In genomic region chr3:150635076-150635475, GRCh38 we compare ENCODE assay signal across 9 cellular contexts. TPM values are rescaled to one million over a fixed set of nuclear protein-coding genes. Genes with fewer than 3 reads are reported as not detected.
DNase-seq lines count a peak whose midpoint lies in the region; ATAC-seq, FAIRE-seq and TF ChIP-seq lines count a peak whose summit lies in the region.
"Had no signal": no experiment of that assay in that cellular context is flagged by ENCODE, and none has a peak within 500 bp of the region (broad histone marks: within the 10 kb centered on the region; RNA-seq: fewer than 3 reads in every experiment).

No MANE protein-coding gene starts in this region.

- H2AK5ac ChIP-seq in IMR-90 (ENCODE audit: low read depth, low read length), result no peak overlapping the region

- peaks cover 7 to 8% of the 10 kb centered on the region in 2 donors for H3K36me3 Mint-ChIP-seq in CD4-positive, alpha-beta memory T cell
- H3K36me3 Mint-ChIP-seq in astrocyte (ENCODE audit: low read depth, unreplicated experiment), result peaks cover 3% of the 10 kb centered on the region
- H3K36me3 Mint-ChIP-seq in naive thymus-derived CD4-positive, alpha-beta T cell, result peaks cover 0 to 9% (median 4%) of the 10 kb centered on the region in 5 donors

- no peak for TF ChIP-seq RAD21 in IMR-90 (IDR thresholded peaks at IDR 0.05; ENCODE audit: low read length)

- no peak for DNase-seq in CD4-positive, alpha-beta memory T cell
- DNase-seq in IMR-90 (no peak), astrocyte (ENCODE audit: low read depth) (no peak), hypothalamus (lab: John Stamatoyannopoulos, UW) (no peak), SIG-M5 (lab: John Stamatoyannopoulos, UW) (no peak)
- no peak for DNase-seq in naive thymus-derived CD4-positive, alpha-beta T cell

- peaks cover 22 to 41% (median 28%) of the 10 kb centered on the region in 4 donors for H3K4me1 Mint-ChIP-seq in CD4-positive, alpha-beta memory T cell
- peaks cover 9% of the 10 kb centered on the region for H3K4me1 Mint-ChIP-seq in astrocyte (ENCODE audit: low read depth, unreplicated experiment)
- peaks cover 10 to 34% (median 27%) of the 10 kb centered on the region in 7 donors for H3K4me1 Mint-ChIP-seq in naive thymus-derived CD4-positive, alpha-beta T cell

- no peaks in the 10 kb centered on the region for H3K79me2 ChIP-seq in astrocyte (ENCODE audit: insufficient read depth, low read length)

- no peak overlapping the region for H2AK9ac ChIP-seq in IMR-90 (replicated peaks; ENCODE audit: low read depth, low read length, poor library complexity)

- H3K4me3 Mint-ChIP-seq in CD4-positive, alpha-beta memory T cell, result peak overlapping the region in 7 of 8 donors; percentile 26 to 79 (median 63)
- no peak overlapping the region for H3K4me3 Mint-ChIP-seq in astrocyte (ENCODE audit: unreplicated experiment)
- H3K4me3 Mint-ChIP-seq in naive thymus-derived CD4-positive, alpha-beta T cell, result peak overlapping the region in 7 of 10 donors; percentile 6 to 64 (median 37)

- no peak overlapping the region for H2BK120ac ChIP-seq in IMR-90 (ENCODE audit: low read depth, low read length)

- H3K56ac ChIP-seq in IMR-90 (ENCODE audit: extremely low read depth, insufficient read depth, low read length), result no peak overlapping the region

- H3K27ac ChIP-seq in CD4-positive, alpha-beta memory T cell (ENCODE audit: low read depth, low read length), result no peak overlapping the region
- H3K27ac ChIP-seq in IMR-90 (ENCODE audit: insufficient read depth, low read length), result no peak overlapping the region; the same call in 1 of the 2 replicates
- H3K27ac ChIP-seq in astrocyte (ENCODE audit: low read depth, low read length), result no peak overlapping the region
- H3K27ac ChIP-seq in naive thymus-derived CD4-positive, alpha-beta T cell (ENCODE audit: low read depth, low read length), result no peak overlapping the region

- H3K9ac ChIP-seq in IMR-90 (ENCODE audit: low read depth, low read length) (no peak overlapping the region), astrocyte (ENCODE audit: low read length) (no peak overlapping the region)

- no peak overlapping the region for H2BK15ac ChIP-seq in IMR-90 (ENCODE audit: low read depth, low read length)

- peaks cover 17% of the 10 kb centered on the region for H3K4me1 ChIP-seq in CD4-positive, alpha-beta memory T cell (ENCODE audit: insufficient read depth, low read length)
- H3K4me1 ChIP-seq in IMR-90 (ENCODE audit: control insufficient read depth, insufficient read depth, low read length) (peaks cover 2% of the 10 kb centered on the region; the same call in 1 of the 2 replicates), astrocyte (ENCODE audit: insufficient read depth, low read length) (peaks cover 4% of the 10 kb centered on the region)
- peaks cover 12 to 13% of the 10 kb centered on the region in 2 donors for H3K4me1 ChIP-seq in naive thymus-derived CD4-positive, alpha-beta T cell (ENCODE audit: control insufficient read depth in 2 of 2, insufficient read depth in 2 of 2, low read length in 2 of 2)

- H3K14ac ChIP-seq in IMR-90 (replicated peaks; ENCODE audit: low read depth, low read length), result no peak overlapping the region; the same call in 1 of the 2 replicates

- FAIRE-seq in astrocyte (lab: Jason Lieb, UNC), result no peak

- peaks cover 7% of the 10 kb centered on the region for H3K36me3 ChIP-seq in CD4-positive, alpha-beta memory T cell (ENCODE audit: insufficient read depth, low read length)
- H3K36me3 ChIP-seq in IMR-90 (ENCODE audit: control insufficient read depth, insufficient read depth, low read length) (peaks cover 5% of the 10 kb centered on the region), astrocyte (ENCODE audit: insufficient read depth, low read length) (no peaks in the 10 kb centered on the region)
- H3K36me3 ChIP-seq in naive thymus-derived CD4-positive, alpha-beta T cell (ENCODE audit: control insufficient read depth in 2 of 3, insufficient read depth in 3 of 3, low read length in 3 of 3), result no peaks in the 10 kb centered on the region
- H3K36me3 ChIP-seq: HAP-1 had no signal

- ATAC-seq in IMR-90 (ENCODE audit: low read depth), result peak; percentile 44
- peak; percentile 28 for ATAC-seq in naive thymus-derived CD4-positive, alpha-beta T cell
- ATAC-seq in HG02623 (IDR thresholded peaks at IDR 0.05; ENCODE audit: unreplicated experiment), result no peak
- ATAC-seq: Panc1 had no signal

- H3K4me3 ChIP-seq in CD4-positive, alpha-beta memory T cell (ENCODE audit: low read length in 2 of 2), result no peak overlapping the region
- H3K4me3 ChIP-seq in IMR-90 (ENCODE audit: insufficient read depth, low read depth, low read length) (no peak overlapping the region), astrocyte (ENCODE audit: insufficient read depth, low read depth, low read length) (no peak overlapping the region)
- no peak overlapping the region for H3K4me3 ChIP-seq in naive thymus-derived CD4-positive, alpha-beta T cell (ENCODE audit: low read length)
- H3K4me3 ChIP-seq: HAP-1 had no signal

- in situ Hi-C loops in IMR-90 (cut with MboI; ENCODE audit: low sequenced_read_pairs), result no loop called here

- H3K27me3 Mint-ChIP-seq in CD4-positive, alpha-beta memory T cell, result no peaks in the 10 kb centered on the region
- H3K27me3 Mint-ChIP-seq in astrocyte (ENCODE audit: low read depth, unreplicated experiment), result no peaks in the 10 kb centered on the region
- H3K27me3 Mint-ChIP-seq in naive thymus-derived CD4-positive, alpha-beta T cell, result no peaks in the 10 kb centered on the region

- H3K9me3 ChIP-seq in CD4-positive, alpha-beta memory T cell (ENCODE audit: control insufficient read depth in 1 of 2, low read length in 2 of 2), result no peaks in the 10 kb centered on the region
- H3K9me3 ChIP-seq in IMR-90 (ENCODE audit: control insufficient read depth, insufficient read depth, low read length), result no peaks in the 10 kb centered on the region
- no peaks in the 10 kb centered on the region for H3K9me3 ChIP-seq in astrocyte (ENCODE audit: insufficient read depth, low read depth, low read length)
- no peaks in the 10 kb centered on the region for H3K9me3 ChIP-seq in naive thymus-derived CD4-positive, alpha-beta T cell (ENCODE audit: control insufficient read depth in 2 of 3, low read length in 3 of 3)
- H3K9me3 ChIP-seq: HAP-1 had no signal

- intact Hi-C loops in CD4-positive, alpha-beta memory T cell (cut with micrococcal nuclease), result loop anchor here (5.0 to 10.0 kb wide), 2 partner anchors 33 to 70 kb away; partner anchors contain the start of genes ERICH6 and SELENOT
- intact Hi-C loops in IMR-90 (cut with micrococcal nuclease), result no loop called here
- intact Hi-C loops in naive thymus-derived CD4-positive, alpha-beta T cell (cut with micrococcal nuclease), result loop anchor here in 1 of 2 donors (5.0 to 10.0 kb wide), 2 partner anchors 33 to 230 kb away; partner anchors contain the start of gene SELENOT

- H3K27ac Mint-ChIP-seq in CD4-positive, alpha-beta memory T cell, result peak overlapping the region; percentile 42 to 85 (median 75)
- H3K27ac Mint-ChIP-seq in astrocyte (ENCODE audit: unreplicated experiment), result peak overlapping the region; percentile 64
- H3K27ac Mint-ChIP-seq in naive thymus-derived CD4-positive, alpha-beta T cell, result peak overlapping the region in 8 of 9 donors; percentile 12 to 79 (median 36)

- TF ChIP-seq POLR2A in IMR-90 (IDR thresholded peaks at IDR 0.05; ENCODE audit: low read depth, low read length), result no peak

- dilution Hi-C loops in IMR-90 (cut with HindIII; ENCODE audit: low sequenced_read_pairs, unreplicated experiment), result no loop called here

- no peak overlapping the region for H4K8ac ChIP-seq in IMR-90 (ENCODE audit: low read depth in 2 of 2, low read length in 2 of 2)

- no peak overlapping the region for H2BK5ac ChIP-seq in IMR-90 (ENCODE audit: low read depth, low read length, poor library complexity, severe bottlenecking)

- H3K23ac ChIP-seq in IMR-90 (ENCODE audit: low read depth, low read length), result no peak overlapping the region

- CTCF ChIA-PET in CD4-positive, alpha-beta memory T cell (lab: Charles Lee; ENCODE audit: partially characterized antibody), result interaction anchor here (0.7 to 1.2 kb wide), 2 partner anchors 29 to 69 kb away, joined by 3 to 4 read pairs; partner anchors contain the start of gene ERICH6
- CTCF ChIA-PET in IMR-90 (lab: Yijun Ruan, JAX), result no interaction called here
- CTCF ChIA-PET in naive thymus-derived CD4-positive, alpha-beta T cell (lab: Charles Lee), result interaction anchor here (0.6 kb wide), 1 partner anchor 205 kb away, joined by 3 read pairs; no protein-coding TSS in a partner anchor

- WGBS in IMR-90 (ENCODE audit: extremely low coverage in 2 of 2, insufficient read length in 1 of 2), 2 experiments, result 76% methylated on average over 3 of the region's 6 CpGs; no CpG with 5 or more reads in 1 of the 2 experiments

- H2AFZ ChIP-seq in IMR-90 (replicated peaks; ENCODE audit: low read length, poor library complexity), result no peak overlapping the region
- no peak overlapping the region for H2AFZ ChIP-seq in astrocyte (ENCODE audit: low read depth, low read length)

- H3K9me3 Mint-ChIP-seq in CD4-positive, alpha-beta memory T cell, result peaks cover 0 to 2% (median 0%) of the 10 kb centered on the region in 8 donors
- H3K9me3 Mint-ChIP-seq in astrocyte (ENCODE audit: unreplicated experiment), result no peaks in the 10 kb centered on the region
- no peaks in the 10 kb centered on the region for H3K9me3 Mint-ChIP-seq in naive thymus-derived CD4-positive, alpha-beta T cell

- H3K4me2 ChIP-seq in IMR-90 (ENCODE audit: low read depth, low read length) (no peak overlapping the region), astrocyte (ENCODE audit: low read length) (no peak overlapping the region)

- no peaks in the 10 kb centered on the region; the same call in 1 of the 2 replicates for H3K9me1 ChIP-seq in IMR-90 (ENCODE audit: insufficient read depth, low read length)

- no TSS peak for BruUV-seq in IMR-90 (replicated peaks; lab: Mats Ljungman, UMichigan)

- no peak overlapping the region for H3K18ac ChIP-seq in IMR-90 (ENCODE audit: low read depth, low read length)

- no peak overlapping the region for H3K4ac ChIP-seq in IMR-90 (ENCODE audit: low read depth, low read length)

- H4K91ac ChIP-seq in IMR-90 (ENCODE audit: insufficient read depth, low read depth, low read length), result no peak overlapping the region

- TF ChIP-seq CTCF in IMR-90 (conservative IDR thresholded peaks at IDR 0.05; ENCODE audit: low read depth, low read length) (no peak), astrocyte (IDR thresholded peaks at IDR 0.05; ENCODE audit: insufficient read depth, low read depth, low read length) (no peak)

- H3K79me1 ChIP-seq in IMR-90 (ENCODE audit: low read depth in 1 of 2, low read length in 2 of 2), result 0 out of 4 replicates have a peak, but pooled peaks cover 0 to 3% of the 10 kb centered on the region in 2 experiments

- H4K5ac ChIP-seq in IMR-90 (ENCODE audit: low read depth, low read length), result no peak overlapping the region

- H2BK20ac ChIP-seq in IMR-90 (ENCODE audit: low read depth, low read length), result no peak overlapping the region

- H4K20me1 ChIP-seq in IMR-90 (ENCODE audit: insufficient read depth, low read length), result no peaks in the 10 kb centered on the region
- no peaks in the 10 kb centered on the region for H4K20me1 ChIP-seq in astrocyte (ENCODE audit: insufficient read depth, low read length)

- no peaks in the 10 kb centered on the region for H3K27me3 ChIP-seq in CD4-positive, alpha-beta memory T cell (ENCODE audit: insufficient read depth, low read length)
- H3K27me3 ChIP-seq in IMR-90 (ENCODE audit: control insufficient read depth, insufficient read depth, low read length), result no peaks in the 10 kb centered on the region
- H3K27me3 ChIP-seq in astrocyte (ENCODE audit: insufficient read depth, low read length), result no peaks in the 10 kb centered on the region
- no peaks in the 10 kb centered on the region for H3K27me3 ChIP-seq in naive thymus-derived CD4-positive, alpha-beta T cell (ENCODE audit: control insufficient read depth in 2 of 2, insufficient read depth in 2 of 2, low read length in 2 of 2)

- POLR2A ChIA-PET in CD4-positive, alpha-beta memory T cell (lab: Charles Lee; ENCODE audit: partially characterized antibody), result interaction anchor here (0.7 to 1.9 kb wide), 10 partner anchors 8 to 226 kb away, joined by 3 to 17 read pairs (median 3); partner anchors contain the start of genes EIF2A, ERICH6, SELENOT and SERP1
- POLR2A ChIA-PET in IMR-90 (lab: Charles Lee; ENCODE audit: unreplicated experiment), result no interaction called here
- POLR2A ChIA-PET in naive thymus-derived CD4-positive, alpha-beta T cell (lab: Charles Lee), result interaction anchor here (0.5 to 1.5 kb wide), 4 partner anchors 32 to 300 kb away, joined by 3 to 13 read pairs (median 3); partner anchors contain the start of genes EIF2A and SERP1

RNA-seq across cellular contexts. Expression of gene SELENOT, which starts 32.0 kb away (rescaled TPM):
- total RNA-seq in CD4-positive, alpha-beta memory T cell, result 10 to 100 TPM; 71.8 to 87.1 TPM
- polyA plus RNA-seq in CD4-positive, alpha-beta memory T cell, result 100 to 1,000 TPM; 294 to 408 TPM
- total RNA-seq in IMR-90 (2012; rRNA removed) (399 and 415 TPM in 2 replicates), astrocyte (130 and 132 TPM in 2 replicates)
- polyA plus RNA-seq in IMR-90 (2012; rRNA removed), result 344 and 365 TPM in 2 replicates
- polyA plus RNA-seq in IMR-90 (2012; cell fraction: cytosol; rRNA removed), result 120 and 131 TPM in 2 replicates
- 25.9 and 145 TPM in 2 replicates for polyA plus RNA-seq in IMR-90 (2012; cell fraction: nucleus; rRNA removed; ENCODE audit: low replicate concordance)
- total RNA-seq in naive thymus-derived CD4-positive, alpha-beta T cell, result 100 to 1,000 TPM in 1 of 5 experiments, 10 to 100 TPM in 4; 51.3 to 104 (median 78.1) TPM
- polyA plus RNA-seq in naive thymus-derived CD4-positive, alpha-beta T cell, result 100 to 1,000 TPM; 174 to 179 TPM
